9 cellular contexts compared by ENCODE assay signal in the genomic region with DNA sequence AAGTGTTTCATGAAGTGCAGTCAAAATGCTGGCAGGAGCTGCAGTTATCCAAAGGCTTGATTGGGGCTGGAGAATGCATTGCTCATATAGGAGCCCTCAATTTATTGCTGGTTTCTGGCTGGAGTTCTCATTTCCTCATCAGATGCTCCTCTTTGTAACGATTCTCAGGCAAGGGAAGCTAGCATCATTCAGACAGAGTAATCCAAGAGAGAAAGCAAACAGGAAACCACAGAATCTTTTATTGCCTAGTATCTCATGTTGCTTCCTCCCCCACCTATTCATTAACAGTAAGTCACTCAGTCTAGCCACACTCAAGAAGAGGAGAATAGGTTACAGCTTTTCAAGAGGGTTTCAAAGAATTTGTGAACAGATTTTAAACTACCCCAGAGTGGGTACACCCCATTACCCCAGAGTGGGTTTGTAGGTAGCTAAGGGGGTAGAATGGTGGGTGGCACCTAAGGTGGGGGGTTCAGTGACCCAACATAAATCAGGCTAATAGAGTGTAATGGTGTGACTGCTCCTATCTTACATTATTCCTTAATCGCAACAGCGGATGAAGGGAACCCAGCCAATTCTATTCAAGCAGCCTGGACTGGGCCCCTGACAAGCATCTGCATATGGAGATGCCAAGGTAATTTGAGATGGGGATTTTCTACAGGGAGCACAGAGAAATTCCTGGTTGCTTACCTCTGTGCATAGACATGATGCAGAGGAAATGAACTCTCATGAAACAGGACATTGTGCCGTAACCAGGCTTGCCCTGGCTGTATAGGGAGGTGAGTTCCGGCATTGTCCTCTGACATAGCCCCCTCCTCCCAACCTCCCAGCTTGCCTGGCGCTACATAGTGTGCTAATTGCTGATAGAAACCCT.
DNase-seq lines count a peak whose midpoint lies in the region; ATAC-seq and TF ChIP-seq lines count a peak whose summit lies in the region.
"Had no signal": no experiment of that assay in that cellular context is flagged by ENCODE, and none has a peak within 500 bp of the region (broad histone marks: within the 10 kb centered on the region; RNA-seq: fewer than 3 reads in every experiment).

No MANE protein-coding gene starts in this region.

- TF ChIP-seq EP300 in esophagus muscularis mucosa (IDR thresholded peaks at IDR 0.05), result no peak

- ATAC-seq in upper lobe of right lung (peak; percentile 8), body of pancreas (no peak)

- DNase-seq in stimulated activated CD4-positive, alpha-beta T cell treated with anti-CD3 and anti-CD28 coated beads, Interleukin-4, amount 100 ng/mL, for 24 hours, result peak; percentile 8
- no peak for DNase-seq in stimulated activated CD4-positive, alpha-beta T cell treated with anti-CD3 and anti-CD28 coated beads, Interleukin-4, amount 100 ng/mL, for 4 hours
- DNase-seq in NOMO-1 treated with DMSO at 0.1 percent for 48 hours (lab: John Stamatoyannopoulos, UW; ENCODE audit: unreplicated experiment), result peak; percentile 97
- DNase-seq in esophagus muscularis mucosa (ENCODE audit: extremely low spot score), result peak; percentile 81
- no peak for DNase-seq in upper lobe of right lung
- no peak for DNase-seq in NCI-H146 (lab: John Stamatoyannopoulos, UW)
- no peak for DNase-seq in body of pancreas
- DNase-seq in SW 1271 (lab: John Stamatoyannopoulos, UW), result no peak
- DNase-seq: GF-D8 had no signal

- intact Hi-C loops in esophagus muscularis mucosa (cut with DNase I), result no loop called here
- intact Hi-C loops in upper lobe of right lung (cut with DNase I), result no loop called here
- intact Hi-C loops in body of pancreas (cut with DNase I), result no loop called here

- TF ChIP-seq CTCF in esophagus muscularis mucosa (IDR thresholded peaks at IDR 0.05) (no peak), upper lobe of right lung (IDR thresholded peaks at IDR 0.05) (no peak), body of pancreas (IDR thresholded peaks at IDR 0.05) (no peak)

- H3K4me1 ChIP-seq in esophagus muscularis mucosa, result no peaks in the 10 kb centered on the region
- peaks cover 10% of the 10 kb centered on the region for H3K4me1 ChIP-seq in upper lobe of right lung
- no peaks in the 10 kb centered on the region for H3K4me1 ChIP-seq in body of pancreas

- WGBS in esophagus muscularis mucosa, result 72% methylated on average over 6 of the region's 6 CpGs
- 57% methylated on average over 6 of the region's 6 CpGs for WGBS in body of pancreas, 2 donors

- H3K4me3 ChIP-seq in esophagus muscularis mucosa (no peak overlapping the region), upper lobe of right lung (no peak overlapping the region), body of pancreas (no peak overlapping the region)

- H3K27me3 ChIP-seq in esophagus muscularis mucosa (peaks cover 0 to 34% (median 0%) of the 10 kb centered on the region in 4 donors), upper lobe of right lung (no peaks in the 10 kb centered on the region), body of pancreas (no peaks in the 10 kb centered on the region)

- H3K27ac ChIP-seq in esophagus muscularis mucosa (replicated peaks in 1 of 4), result no peak overlapping the region
- no peak overlapping the region for H3K27ac ChIP-seq in upper lobe of right lung
- no peak overlapping the region for H3K27ac ChIP-seq in body of pancreas

- H3K9me3 ChIP-seq in esophagus muscularis mucosa (no peaks in the 10 kb centered on the region), upper lobe of right lung (no peaks in the 10 kb centered on the region), body of pancreas (no peaks in the 10 kb centered on the region)

- TF ChIP-seq POLR2A in esophagus muscularis mucosa (IDR thresholded peaks at IDR 0.05; ENCODE audit: low read depth) (no peak), body of pancreas (IDR thresholded peaks at IDR 0.05) (no peak)

- no peaks in the 10 kb centered on the region for H3K36me3 ChIP-seq in esophagus muscularis mucosa
- H3K36me3 ChIP-seq in upper lobe of right lung, result no peaks in the 10 kb centered on the region
- no peaks in the 10 kb centered on the region for H3K36me3 ChIP-seq in body of pancreas (replicated peaks in 1 of 2; ENCODE audit: insufficient read depth in 1 of 2, low read depth in 2 of 2)

Comparison
In these comparisons a context has a peak if more than half of its experiments do, and no peak if none do; other contexts are left out.
1. DNase-seq: peak in stimulated activated CD4-positive, alpha-beta T cell treated with anti-CD3 and anti-CD28 coated beads, Interleukin-4, amount 100 ng/mL, for 24 hours (single experiment), NOMO-1 treated with DMSO at 0.1 percent for 48 hours (single experiment) and esophagus muscularis mucosa (single experiment); none in stimulated activated CD4-positive, alpha-beta T cell treated with anti-CD3 and anti-CD28 coated beads, Interleukin-4, amount 100 ng/mL, for 4 hours (0 of 2), upper lobe of right lung (single experiment), NCI-H146 (single experiment), body of pancreas (0 of 4) and SW 1271 (0 of 2).